Comparison of ENCODE assay signal across 16 cellular contexts in the genomic region with DNA sequence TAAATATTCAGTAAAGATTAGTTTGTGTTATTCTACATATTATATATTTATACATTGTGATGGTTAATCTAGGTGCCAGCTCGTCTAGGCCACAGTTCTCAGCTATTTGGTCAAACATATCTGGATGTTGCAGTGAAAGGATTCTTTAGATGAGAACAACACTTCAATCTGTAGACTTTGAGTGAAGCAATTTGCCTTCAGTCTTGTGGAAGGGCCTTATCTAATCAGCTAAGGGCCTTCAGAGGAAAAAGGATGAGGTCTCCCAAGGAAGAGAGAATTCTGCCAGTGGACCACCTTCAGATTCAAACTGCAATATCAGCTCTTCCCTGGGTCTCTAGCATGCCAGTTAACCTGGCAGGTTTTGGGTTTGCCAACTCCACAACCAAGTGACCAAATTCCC.
"Had no signal": no experiment of that assay in that cellular context is flagged by ENCODE, and none has a peak within 500 bp of the region (broad histone marks: within the 10 kb centered on the region; RNA-seq: fewer than 3 reads in every experiment).

No MANE protein-coding gene starts in this region.

- H3K79me2 ChIP-seq: hepatocyte had no signal

- H3K36me3 Mint-ChIP-seq: naive thymus-derived CD4-positive, alpha-beta T cell; neural progenitor cell; stimulated activated naive B cell treated with anti-CD40 and anti-IgM and Interleukin-4, amounts not matched to agents 10 μg/mL and 1 μg/mL and 100 μg/mL, for 72 hours had no signal

- DNase-seq: activated CD4-positive, alpha-beta T cell treated with anti-CD3 and anti-CD28 coated beads, Interleukin-2, amount 50 U/mL, for 1 hour; activated CD4-positive, CD25-positive, alpha-beta regulatory T cell treated with anti-CD3 and anti-CD28 coated beads, Interleukin-2, amount 50 U/mL, for 72 hours; activated CD8-positive, alpha-beta memory T cell treated with anti-CD3 and anti-CD28 coated beads, Interleukin-2, amount 50 U/mL, for 4 hours; activated naive CD4-positive, alpha-beta T cell treated with anti-CD3 and anti-CD28 coated beads, Interleukin-2, amount 50 U/mL, for 16 hours; activated T-cell treated with anti-CD3 and anti-CD28 coated beads, Interleukin-2, amount 50 U/mL, for 4 hours; cerebellar nuclear complex; effector CD4-positive, alpha-beta T cell; esophagus squamous epithelium; left colon; mucosa of descending colon; naive thymus-derived CD4-positive, alpha-beta T cell; stimulated activated naive B cell treated with anti-CD40 and anti-IgM and Interleukin-4, amounts not matched to agents 10 μg/mL and 1 μg/mL and 100 μg/mL, for 72 hours; T1000; transverse colon had no signal

- H3K27ac Mint-ChIP-seq: naive thymus-derived CD4-positive, alpha-beta T cell; neural progenitor cell; stimulated activated naive B cell treated with anti-CD40 and anti-IgM and Interleukin-4, amounts not matched to agents 10 μg/mL and 1 μg/mL and 100 μg/mL, for 72 hours had no signal

- H3K4me1 Mint-ChIP-seq: neural progenitor cell; stimulated activated naive B cell treated with anti-CD40 and anti-IgM and Interleukin-4, amounts not matched to agents 10 μg/mL and 1 μg/mL and 100 μg/mL, for 72 hours had no signal

- H3K27me3 ChIP-seq: esophagus squamous epithelium, neural progenitor cell, transverse colon had no signal

- H3K4me2 ChIP-seq: hepatocyte, neural progenitor cell had no signal

- H3K9me3 Mint-ChIP-seq: activated T-cell treated with anti-CD3 and anti-CD28 coated beads, Interleukin-2, amount 50 U/mL, for 4 hours; neural progenitor cell; stimulated activated naive B cell treated with anti-CD40 and anti-IgM and Interleukin-4, amounts not matched to agents 10 μg/mL and 1 μg/mL and 100 μg/mL, for 72 hours had no signal

- ATAC-seq: activated T-cell treated with anti-CD3 and anti-CD28 coated beads, Interleukin-2, amount 50 U/mL, for 4 hours; left colon; mucosa of descending colon; naive thymus-derived CD4-positive, alpha-beta T cell; stimulated activated naive B cell treated with anti-CD40 and anti-IgM and Interleukin-4, amounts not matched to agents 10 μg/mL and 1 μg/mL and 100 μg/mL, for 72 hours had no signal

- H3K9ac ChIP-seq: neural progenitor cell had no signal

- H3K27ac ChIP-seq: hepatocyte, neural progenitor cell had no signal

- H3K4me3 Mint-ChIP-seq: activated T-cell treated with anti-CD3 and anti-CD28 coated beads, Interleukin-2, amount 50 U/mL, for 4 hours; naive thymus-derived CD4-positive, alpha-beta T cell; neural progenitor cell; stimulated activated naive B cell treated with anti-CD40 and anti-IgM and Interleukin-4, amounts not matched to agents 10 μg/mL and 1 μg/mL and 100 μg/mL, for 72 hours had no signal

- H2AFZ ChIP-seq: hepatocyte, neural progenitor cell had no signal

- H3K4me3 ChIP-seq: esophagus squamous epithelium, hepatocyte, mucosa of descending colon, neural progenitor cell, transverse colon had no signal

- H3K9me3 ChIP-seq: esophagus squamous epithelium, mucosa of descending colon, transverse colon had no signal

- H3K4me1 ChIP-seq: neural progenitor cell, transverse colon had no signal

- H3K36me3 ChIP-seq: esophagus squamous epithelium, neural progenitor cell, transverse colon had no signal
